In genomic region chr3:76679510-76679909, GRCh38 we compare ENCODE assay signal across 28 cellular contexts.
DNase-seq lines count a peak whose midpoint lies in the region; ATAC-seq and TF ChIP-seq lines count a peak whose summit lies in the region.
"Had no signal": no experiment of that assay in that cellular context is flagged by ENCODE, and none has a peak within 500 bp of the region (broad histone marks: within the 10 kb centered on the region; RNA-seq: fewer than 3 reads in every experiment).

No MANE protein-coding gene starts in this region.

- H3K4me1 ChIP-seq in neural progenitor cell = peaks cover 12% of the 10 kb centered on the region
- H3K4me1 ChIP-seq: BLaER1 treated with 17β-estradiol and CSF1 and Interleukin-3, amounts not matched to agents 10 nM and 100 nM; foreskin keratinocyte; prostate gland; SJSA1; upper lobe of right lung had no signal

- no peaks in the 10 kb centered on the region for H3K79me2 ChIP-seq in neural progenitor cell (ENCODE audit: low read depth)

- no peak overlapping the region for H3K4me3 ChIP-seq in neural progenitor cell
- H3K4me3 ChIP-seq: BLaER1 treated with 17β-estradiol and CSF1 and Interleukin-3, amounts not matched to agents 10 nM and 100 nM; PC-9; prostate gland; SJSA1; upper lobe of right lung had no signal

- H3K4me1 Mint-ChIP-seq in brain (no peaks in the 10 kb centered on the region), neural progenitor cell (peaks cover 5% of the 10 kb centered on the region)
- H3K4me1 Mint-ChIP-seq: activated naive CD4-positive, alpha-beta T cell treated with anti-CD3 and anti-CD28 coated beads, Interleukin-2, amount 50 U/mL, for 24 hours; naive thymus-derived CD4-positive, alpha-beta T cell had no signal

- H3K4me3 Mint-ChIP-seq in brain (no peak overlapping the region), neural progenitor cell (no peak overlapping the region)
- H3K4me3 Mint-ChIP-seq: activated naive CD4-positive, alpha-beta T cell treated with anti-CD3 and anti-CD28 coated beads, Interleukin-2, amount 50 U/mL, for 24 hours; activated T-cell treated with anti-CD3 and anti-CD28 coated beads, Interleukin-2, amount 50 U/mL, for 72 hours; naive thymus-derived CD4-positive, alpha-beta T cell had no signal

- ATAC-seq in HG03571 (IDR thresholded peaks at IDR 0.05; ENCODE audit: unreplicated experiment) (no peak), GM18498 (IDR thresholded peaks at IDR 0.05; ENCODE audit: unreplicated experiment) (no peak)
- ATAC-seq: activated T-cell treated with anti-CD3 and anti-CD28 coated beads, Interleukin-2, amount 50 U/mL, for 72 hours; foreskin keratinocyte; naive thymus-derived CD4-positive, alpha-beta T cell; upper lobe of right lung had no signal

- no peak overlapping the region for H3K9ac ChIP-seq in neural progenitor cell
- H3K9ac ChIP-seq: BLaER1 treated with 17β-estradiol and CSF1 and Interleukin-3, amounts not matched to agents 10 nM and 100 nM had no signal

- no peaks in the 10 kb centered on the region for H3K9me3 Mint-ChIP-seq in brain
- H3K9me3 Mint-ChIP-seq in neural progenitor cell = no peaks in the 10 kb centered on the region
- H3K9me3 Mint-ChIP-seq: activated naive CD4-positive, alpha-beta T cell treated with anti-CD3 and anti-CD28 coated beads, Interleukin-2, amount 50 U/mL, for 24 hours had no signal

- H3K27ac ChIP-seq in neural progenitor cell = no peak overlapping the region
- H3K27ac ChIP-seq: BLaER1 treated with 17β-estradiol and CSF1 and Interleukin-3, amounts not matched to agents 10 nM and 100 nM; brain microvascular endothelial cell; foreskin keratinocyte; PC-9; prostate gland; SJSA1; upper lobe of right lung had no signal

- H3K27me3 Mint-ChIP-seq in brain = no peaks in the 10 kb centered on the region
- H3K27me3 Mint-ChIP-seq in neural progenitor cell (ENCODE audit: insufficient read depth, low read depth) = no peaks in the 10 kb centered on the region
- H3K27me3 Mint-ChIP-seq: activated naive CD4-positive, alpha-beta T cell treated with anti-CD3 and anti-CD28 coated beads, Interleukin-2, amount 50 U/mL, for 24 hours; naive thymus-derived CD4-positive, alpha-beta T cell had no signal

- no peaks in the 10 kb centered on the region for H3K36me3 Mint-ChIP-seq in brain
- H3K36me3 Mint-ChIP-seq in neural progenitor cell = no peaks in the 10 kb centered on the region
- H3K36me3 Mint-ChIP-seq: activated naive CD4-positive, alpha-beta T cell treated with anti-CD3 and anti-CD28 coated beads, Interleukin-2, amount 50 U/mL, for 24 hours; naive thymus-derived CD4-positive, alpha-beta T cell had no signal

- no peaks in the 10 kb centered on the region for H3K27me3 ChIP-seq in neural progenitor cell
- H3K27me3 ChIP-seq: BLaER1 treated with 17β-estradiol and CSF1 and Interleukin-3, amounts not matched to agents 10 nM and 100 nM; brain microvascular endothelial cell; foreskin keratinocyte; SJSA1; upper lobe of right lung had no signal

- DNase-seq in DMS53 (lab: John Stamatoyannopoulos, UW) (peak; percentile 5), DMS53 treated with DMSO at 0.1 percent for 48 hours (lab: John Stamatoyannopoulos, UW; ENCODE audit: unreplicated experiment) (no peak), NCI-H146 (lab: John Stamatoyannopoulos, UW) (peak; percentile 1), neural progenitor cell (ENCODE audit: low spot score) (no peak), cerebellar nuclear complex (lab: John Stamatoyannopoulos, UW) (no peak)
- DNase-seq: activated CD4-positive, CD25-positive, alpha-beta regulatory T cell; activated T-cell treated with anti-CD3 and anti-CD28 coated beads, Interleukin-2, amount 50 U/mL, for 72 hours; brain microvascular endothelial cell; cortex of kidney; DMS79; foreskin keratinocyte; HCEC 1CT; hypothalamus; mesenchymal stem cell; naive thymus-derived CD4-positive, alpha-beta T cell; NCI-H187 treated with DMSO at 0.1 percent for 48 hours; NCI-H524 treated with DMSO at 0.1 percent for 48 hours; PC-9; small intestine; stimulated activated CD4-positive, alpha-beta T cell treated with anti-CD3 and anti-CD28 coated beads, Interleukin-4, amount 100 ng/mL, for 4 hours; upper lobe of right lung had no signal

- no peak overlapping the region for H2AFZ ChIP-seq in neural progenitor cell (replicated peaks)
- H2AFZ ChIP-seq: PC-9 had no signal

- H3K27ac Mint-ChIP-seq in brain (no peak overlapping the region), neural progenitor cell (no peak overlapping the region)
- H3K27ac Mint-ChIP-seq: activated naive CD4-positive, alpha-beta T cell treated with anti-CD3 and anti-CD28 coated beads, Interleukin-2, amount 50 U/mL, for 24 hours; activated T-cell treated with anti-CD3 and anti-CD28 coated beads, Interleukin-2, amount 50 U/mL, for 72 hours; naive thymus-derived CD4-positive, alpha-beta T cell had no signal

- H3K9me3 ChIP-seq in neural progenitor cell (ENCODE audit: low read depth) = no peaks in the 10 kb centered on the region
- H3K9me3 ChIP-seq: prostate gland, SJSA1, upper lobe of right lung had no signal

- H3K4me2 ChIP-seq in neural progenitor cell = no peak overlapping the region
- H3K4me2 ChIP-seq: BLaER1 treated with 17β-estradiol and CSF1 and Interleukin-3, amounts not matched to agents 10 nM and 100 nM; PC-9 had no signal

- H3F3A ChIP-seq in neural progenitor cell (ENCODE audit: low read depth) = peaks cover 8% of the 10 kb centered on the region

- no peaks in the 10 kb centered on the region for H3K36me3 ChIP-seq in neural progenitor cell
- H3K36me3 ChIP-seq: BLaER1 treated with 17β-estradiol and CSF1 and Interleukin-3, amounts not matched to agents 10 nM and 100 nM; brain microvascular endothelial cell; prostate gland; SJSA1; upper lobe of right lung had no signal

- H4K20me1 ChIP-seq in neural progenitor cell (ENCODE audit: low read depth) = no peaks in the 10 kb centered on the region
- H4K20me1 ChIP-seq: BLaER1 treated with 17β-estradiol and CSF1 and Interleukin-3, amounts not matched to agents 10 nM and 100 nM had no signal

- TF ChIP-seq CTCF in brain (conservative IDR thresholded peaks at IDR 0.05) (peak; percentile 40 to 55), neural progenitor cell (IDR thresholded peaks at IDR 0.05) (peak; percentile 40)

Comparison
In these comparisons a context has a peak if more than half of its experiments do, and no peak if none do; other contexts are left out.
1. DNase-seq: peak in DMS53 (single experiment) and NCI-H146 (single experiment); none in DMS53 treated with DMSO at 0.1 percent for 48 hours (single experiment), neural progenitor cell (single experiment) and cerebellar nuclear complex (0 of 2).